Comparison of ENCODE assay signal across 8 cellular contexts in genomic region chr7:90402785-90403173, GRCh38. TPM values are rescaled to one million over a fixed set of nuclear protein-coding genes. Genes with fewer than 3 reads are reported as not detected.
A peak's percentile ranks its signal among the peaks of the same experiment; 100 is the strongest.
DNase-seq lines count a peak whose midpoint lies in the region; ATAC-seq, FAIRE-seq and TF ChIP-seq lines count a peak whose summit lies in the region.

No MANE protein-coding gene starts in this region.

- no peak for TF ChIP-seq POLR2A in stomach (IDR thresholded peaks at IDR 0.05)
- TF ChIP-seq POLR2A in GM12892 (IDR thresholded peaks at IDR 0.05; ENCODE audit: low read depth, low read length): no peak

- DNase-seq in DMS 273 (lab: John Stamatoyannopoulos, UW; ENCODE audit: unreplicated experiment) (peak; percentile 51), DMS 273 treated with DMSO at 0.1 percent for 48 hours (lab: John Stamatoyannopoulos, UW) (no peak), stomach (no peak), MV-4-11 (lab: John Stamatoyannopoulos, UW) (no peak), GM12892 (ENCODE audit: insufficient read length) (no peak), hippocampal formation (lab: John Stamatoyannopoulos, UW) (no peak)
- DNase-seq in activated CD8-positive, alpha-beta T cell treated with anti-CD3 and anti-CD28 coated beads for 36 hours: no peak

- no peak for FAIRE-seq in GM12892 (lab: Jason Lieb, UNC)

- 14 to 30% (median 22%) methylated on average over 1 of the region's 1 CpG for WGBS in stomach, 5 donors

- CTCF ChIA-PET in activated CD8-positive, alpha-beta T cell treated with anti-CD3 and anti-CD28 coated beads for 36 hours (lab: Charles Lee): interaction anchor here (1.7 kb wide), 1 partner anchor 9 kb away, joined by 5 read pairs; no protein-coding TSS in a partner anchor

- H3K4me1 Mint-ChIP-seq in activated CD8-positive, alpha-beta T cell treated with anti-CD3 and anti-CD28 coated beads for 36 hours (ENCODE audit: low read depth): peaks cover 11% of the 10 kb centered on the region

- peak overlapping the region; percentile 67 for H3K4me3 ChIP-seq in iPS-18c (ENCODE audit: insufficient read depth, low read depth, low read length)
- H3K4me3 ChIP-seq in stomach: peak overlapping the region; percentile 57 to 73 (median 62)

- peaks cover 21% of the 10 kb centered on the region for H3K9me3 Mint-ChIP-seq in activated CD8-positive, alpha-beta T cell treated with anti-CD3 and anti-CD28 coated beads for 36 hours

- POLR2A ChIA-PET in activated CD8-positive, alpha-beta T cell treated with anti-CD3 and anti-CD28 coated beads for 36 hours (lab: Charles Lee): interaction anchor here (1.2 kb wide), 1 partner anchor 57 kb away, joined by 3 read pairs; no protein-coding TSS in a partner anchor

- no peak for ATAC-seq in activated CD8-positive, alpha-beta T cell treated with anti-CD3 and anti-CD28 coated beads for 36 hours

- intact Hi-C loops in activated CD8-positive, alpha-beta T cell treated with anti-CD3 and anti-CD28 coated beads for 36 hours (cut with micrococcal nuclease): loop anchor here (5.0 kb wide), 1 partner anchor 55 kb away; the partner anchor contains the start of gene GTPBP10
- intact Hi-C loops in stomach (cut with DNase I; ENCODE audit: low total_unique reads): no loop called here

- H3K36me3 ChIP-seq in stomach: peaks cover 0 to 20% (median 16%) of the 10 kb centered on the region in 4 donors

- H3K27me3 ChIP-seq in stomach: no peaks in the 10 kb centered on the region

- TF ChIP-seq EP300 in stomach (IDR thresholded peaks at IDR 0.05): no peak

- H3K4me1 ChIP-seq in stomach: peaks cover 5 to 45% (median 22%) of the 10 kb centered on the region in 4 donors

- no peaks in the 10 kb centered on the region for H3K27me3 Mint-ChIP-seq in activated CD8-positive, alpha-beta T cell treated with anti-CD3 and anti-CD28 coated beads for 36 hours

- H3K9me3 ChIP-seq in iPS-18c (ENCODE audit: control insufficient read depth, insufficient read depth, low read length) (no peaks in the 10 kb centered on the region), stomach (peaks cover 0 to 8% (median 6%) of the 10 kb centered on the region in 4 donors)

- peaks cover 2% of the 10 kb centered on the region for H3K36me3 Mint-ChIP-seq in activated CD8-positive, alpha-beta T cell treated with anti-CD3 and anti-CD28 coated beads for 36 hours (ENCODE audit: low read depth)

- peak overlapping the region in 4 of 5 donors; percentile 84 to 90 (median 88) for H3K27ac ChIP-seq in stomach

- peak overlapping the region; percentile 88 for H3K27ac Mint-ChIP-seq in activated CD8-positive, alpha-beta T cell treated with anti-CD3 and anti-CD28 coated beads for 36 hours

- H3K4me3 Mint-ChIP-seq in activated CD8-positive, alpha-beta T cell treated with anti-CD3 and anti-CD28 coated beads for 36 hours: peak overlapping the region; percentile 84

- TF ChIP-seq CTCF in activated CD8-positive, alpha-beta T cell treated with anti-CD3 and anti-CD28 coated beads for 36 hours (IDR thresholded peaks at IDR 0.05): no peak
- TF ChIP-seq CTCF in stomach (IDR thresholded peaks at IDR 0.05): no peak

RNA-seq across cellular contexts. Expression of gene CLDN12, which starts 0.5 kb away (rescaled TPM):
- 1 to 10 TPM; 3.9 to 4.3 TPM for total RNA-seq in activated CD8-positive, alpha-beta T cell treated with anti-CD3 and anti-CD28 coated beads for 36 hours
- total RNA-seq in stomach: 10 to 100 TPM in 3 of 5 donors, 1 to 10 TPM in 2; 8.1 to 26.6 (median 24.3) TPM
- 10 to 100 TPM in 2 of 3 donors, 1 to 10 TPM in 1; 6.1 to 13.8 (median 12.8) TPM for polyA plus RNA-seq in stomach
- polyA plus RNA-seq in GM12892 (2012; ENCODE audit: missing spikeins): 9.5 TPM

RNA-seq across cellular contexts. Expression of gene GTPBP10, which starts 56.3 kb away (rescaled TPM):
- total RNA-seq in activated CD8-positive, alpha-beta T cell treated with anti-CD3 and anti-CD28 coated beads for 36 hours: 10 to 100 TPM; 47.9 to 48.1 TPM
- 10 to 100 TPM in 2 of 5 donors, 1 to 10 TPM in 2, under 1 TPM in 1; 0.58 to 73.0 (median 7.8) TPM for total RNA-seq in stomach
- 10 to 100 TPM in 1 of 3 donors, 1 to 10 TPM in 2; 9.0 to 17.3 (median 9.2) TPM for polyA plus RNA-seq in stomach
- 28.2 TPM for polyA plus RNA-seq in GM12892 (2012; ENCODE audit: missing spikeins)
